In genomic region chr12:4379410-4379809, GRCh38 we compare ENCODE assay signal across 14 cellular contexts. TPM values are rescaled to one million over a fixed set of nuclear protein-coding genes. Genes with fewer than 3 reads are reported as not detected.
DNase-seq lines count a peak whose midpoint lies in the region; ATAC-seq, FAIRE-seq and TF ChIP-seq lines count a peak whose summit lies in the region.
"Had no signal": no experiment of that assay in that cellular context is flagged by ENCODE, and none has a peak within 500 bp of the region (broad histone marks: within the 10 kb centered on the region; RNA-seq: fewer than 3 reads in every experiment).

TSS of gene FGF23 (minus strand) at chr12:4379712. CDS start at chr12:4379582, 130 bp downstream.

- no peak within 1 kb of the TSS for H3K27ac ChIP-seq in GM12878 (ENCODE audit: control insufficient read depth, insufficient read depth)
- H3K27ac ChIP-seq in CD8-positive, alpha-beta memory T cell (ENCODE audit: low read depth, low read length), result no peak within 1 kb of the TSS
- H3K27ac ChIP-seq: psoas muscle had no signal

- H3K79me2 ChIP-seq in GM12878 (ENCODE audit: control insufficient read depth, insufficient read depth, low read length), result no peaks in the 10 kb centered on the region

- no peak within 1 kb of the TSS for H3K4me2 ChIP-seq in GM12878 (ENCODE audit: control insufficient read depth, insufficient read depth)

- H3K4me3 Mint-ChIP-seq in CD8-positive, alpha-beta memory T cell, result no peak within 1 kb of the TSS
- H3K4me3 Mint-ChIP-seq: activated T-cell treated with anti-CD3 and anti-CD28 coated beads, Interleukin-2, amount 50 U/mL, for 4 hours had no signal

- in situ Hi-C loops in GM12878 (cut with MboI), result no loop called here

- H3K27ac Mint-ChIP-seq in CD8-positive, alpha-beta memory T cell, result no peak within 1 kb of the TSS

- no peak within 1 kb of the TSS for H3K4me3 ChIP-seq in GM12878
- H3K4me3 ChIP-seq in CD8-positive, alpha-beta memory T cell (ENCODE audit: low read length), result no peak within 1 kb of the TSS
- H3K4me3 ChIP-seq: psoas muscle had no signal

- peaks cover 4 to 42% of the 10 kb centered on the region in 2 donors for H3K27me3 Mint-ChIP-seq in CD8-positive, alpha-beta memory T cell

- H3K4me1 Mint-ChIP-seq in CD8-positive, alpha-beta memory T cell, result no peaks in the 10 kb centered on the region

- POLR2A ChIA-PET in GM12878 (lab: Charles Lee), result no interaction called here
- POLR2A ChIA-PET in CD8-positive, alpha-beta memory T cell (lab: Charles Lee), result no interaction called here

- TF ChIP-seq EP300 in GM12878 (IDR thresholded peaks at IDR 0.05; ENCODE audit: borderline replicate concordance in 1 of 2, control insufficient read depth in 1 of 2, low read depth in 2 of 2, low read length in 2 of 2), result no peak

- H3K27me3 ChIP-seq in GM12878 (replicated peaks in 1 of 2; ENCODE audit: control insufficient read depth in 2 of 2, insufficient read depth in 2 of 2, low read length in 1 of 2), result peaks cover 0 to 2% of the 10 kb centered on the region in 2 experiments; a peak in 2 of 4 replicates
- peaks cover 11% of the 10 kb centered on the region for H3K27me3 ChIP-seq in CD8-positive, alpha-beta memory T cell (ENCODE audit: insufficient read depth, low read length, poor library complexity, severe bottlenecking)

- no peak for FAIRE-seq in GM12878 (lab: Jason Lieb, UNC)
- FAIRE-seq: GM18507 had no signal

- TF ChIP-seq CTCF in GM12878 (IDR thresholded peaks at IDR 0.05 in 2 of 3, conservative IDR thresholded peaks at IDR 0.05 in 1 of 3; ENCODE audit: control insufficient read depth in 2 of 3, extremely low read depth in 1 of 3, insufficient read depth in 1 of 3, low read depth in 3 of 3, low read length in 3 of 3), result no peak

- no peak within 1 kb of the TSS for H3K9ac ChIP-seq in GM12878 (ENCODE audit: control insufficient read depth, insufficient read depth, low read length)

- no peak within 1 kb of the TSS for H2AFZ ChIP-seq in GM12878 (ENCODE audit: control insufficient read depth, low read depth, low read length)

- CTCF ChIA-PET in GM12878 (lab: Yijun Ruan, JAX), result no interaction called here
- CTCF ChIA-PET in CD8-positive, alpha-beta memory T cell (lab: Charles Lee), result no interaction called here

- RAD21 ChIA-PET in GM12878 (lab: Charles Lee; ENCODE audit: unreplicated experiment), result no interaction called here

- H3K9me3 Mint-ChIP-seq in CD8-positive, alpha-beta memory T cell, result no peaks in the 10 kb centered on the region
- H3K9me3 Mint-ChIP-seq: activated T-cell treated with anti-CD3 and anti-CD28 coated beads, Interleukin-2, amount 50 U/mL, for 4 hours had no signal

- peak; percentile 43 for DNase-seq in AG08396 (ENCODE audit: low spot score)
- peak; percentile 47 for DNase-seq in HT1080 (ENCODE audit: low read depth)
- DNase-seq in GM12878 (ENCODE audit: low read depth, low spot score), result no peak
- peak; percentile 94 for DNase-seq in iPS-NIHi11 (ENCODE audit: low spot score)
- no peak for DNase-seq in GM19240 (ENCODE audit: insufficient read length, low spot score)
- DNase-seq in CD8-positive, alpha-beta memory T cell, result no peak
- DNase-seq in activated gamma-delta T cell treated with Interleukin-2 at 50 U/mL for 16 hours, result no peak
- DNase-seq: activated T-cell treated with anti-CD3 and anti-CD28 coated beads, Interleukin-2, amount 50 U/mL, for 4 hours; kidney glomerular epithelial cell; NCI-H446 treated with DMSO at 0.1 percent for 48 hours; psoas muscle; T1000 had no signal

- no peaks in the 10 kb centered on the region; the same call in 2 of the 3 replicates for H3K9me3 ChIP-seq in GM12878 (replicated peaks; ENCODE audit: control insufficient read depth, insufficient read depth, low read length)
- no peaks in the 10 kb centered on the region for H3K9me3 ChIP-seq in CD8-positive, alpha-beta memory T cell (ENCODE audit: low read length)
- H3K9me3 ChIP-seq: psoas muscle had no signal

- no peaks in the 10 kb centered on the region for H3K4me1 ChIP-seq in GM12878 (ENCODE audit: control insufficient read depth, insufficient read depth, low read length)
- H3K4me1 ChIP-seq in CD8-positive, alpha-beta memory T cell (ENCODE audit: insufficient read depth, low read length), result no peaks in the 10 kb centered on the region
- H3K4me1 ChIP-seq: psoas muscle had no signal

- SMC1A ChIA-PET in GM12878 (lab: Charles Lee; ENCODE audit: uncharacterized antibody, unreplicated experiment), result interaction anchor here (1.3 kb wide), 1 partner anchor 11 kb away, joined by 4 read pairs; no protein-coding TSS in a partner anchor

- H3K36me3 Mint-ChIP-seq in CD8-positive, alpha-beta memory T cell, result no peaks in the 10 kb centered on the region

- TF ChIP-seq RAD21 in GM12878 (IDR thresholded peaks at IDR 0.05; ENCODE audit: insufficient read depth, low read depth, low read length), result no peak

- no TSS peak for BruUV-seq in GM12878 (replicated peaks; lab: Mats Ljungman, UMichigan)

- 55% methylated on average over 7 of the region's 7 CpGs for WGBS in GM12878 (ENCODE audit: insufficient coverage, insufficient replicate concordance, low lambda C conversion rate, missing lambda C conversion rate)

- intact Hi-C loops in GM12878 (cut with micrococcal nuclease; ENCODE audit: unreplicated experiment), result no loop called here

- TF ChIP-seq POLR2A in GM12878 (IDR thresholded peaks at IDR 0.05; ENCODE audit: low read depth, low read length), result no peak

- ATAC-seq in GM12878, result peak; percentile 23; the same call in 1 of the 3 replicates
- no peak for ATAC-seq in GM18907 (IDR thresholded peaks at IDR 0.05; ENCODE audit: unreplicated experiment)
- ATAC-seq: activated T-cell treated with anti-CD3 and anti-CD28 coated beads, Interleukin-2, amount 50 U/mL, for 4 hours; psoas muscle had no signal

- no peaks in the 10 kb centered on the region for H3K36me3 ChIP-seq in GM12878 (ENCODE audit: control insufficient read depth in 2 of 2, insufficient read depth in 2 of 2, low read length in 1 of 2)
- H3K36me3 ChIP-seq in CD8-positive, alpha-beta memory T cell (ENCODE audit: insufficient read depth, low read length), result no peaks in the 10 kb centered on the region

- H4K20me1 ChIP-seq in GM12878 (ENCODE audit: control insufficient read depth, insufficient read depth), result no peaks in the 10 kb centered on the region

TF ChIP-seq in GM12878, 131 proteins besides CTCF, POLR2A, EP300 and RAD21 (continues in another document):
- TF ChIP-seq TBL1XR1 (IDR thresholded peaks at IDR 0.05; ENCODE audit: low read depth, low read length) (no peak), FOXK2 (IDR thresholded peaks at IDR 0.05) (no peak), BHLHE40 (IDR thresholded peaks at IDR 0.05; ENCODE audit: borderline replicate concordance in 1 of 2, low read depth in 2 of 2, low read length in 1 of 2) (no peak), CUX1 (IDR thresholded peaks at IDR 0.05; ENCODE audit: insufficient replicate concordance, low read depth, low read length) (no peak)

RNA-seq across cellular contexts. Expression of gene FGF23, which starts in this region (rescaled TPM):
- total RNA-seq in HT1080 (2014; rRNA removed; shearing (Covaris generic)), result not detected in 2 replicates
- not detected in 2 replicates for polyA plus RNA-seq in HT1080 (2015; cell fraction: cytosol; rRNA removed)
- polyA plus RNA-seq in HT1080 (2015; cell fraction: nucleus; rRNA removed), result not detected in 2 replicates
- not detected in 2 replicates for total RNA-seq in GM12878 (2013; cell fraction: nucleolus; rRNA removed)
- total RNA-seq in GM12878 (2014; rRNA removed) (not detected in 2 replicates), GM12878 (2014; rRNA removed; fragmentation: Illumina TruSeq; extraction: Trizol) (not detected in 2 replicates), GM12878 (2021) (not detected in 2 replicates)
- polyA plus RNA-seq in GM12878 (2011; ENCODE audit: low read depth), result not detected
- polyA plus RNA-seq in GM12878 (2011; rRNA removed) (not detected in 2 replicates), GM12878 (2014; fragmentation: Illumina TruSeq; extraction: Trizol) (not detected in 2 replicates), GM12878 (2014; fragmentation: Nextera tagmentation; extraction: Ambion mirVana) (not detected), GM12878 (2014; rRNA removed) (not detected in 2 replicates), GM12878 (2016; fragmentation: Nextera tagmentation; extraction: Ambion mirVana) (not detected)
- not detected in 2 replicates for polyA plus RNA-seq in GM12878 (2011; cell fraction: cytosol; rRNA removed)
- not detected in 2 replicates for polyA plus RNA-seq in GM12878 (2011; cell fraction: nucleus; rRNA removed)
- polyA plus RNA-seq in GM12878 (2012), result not detected in 2 replicates
- polyA minus RNA-seq in GM12878 (2011; rRNA and poly(A)+ RNA removed), result not detected in 2 replicates
- polyA minus RNA-seq in GM12878 (2011; cell fraction: cytosol; rRNA and poly(A)+ RNA removed), result not detected in 2 replicates
- not detected in 2 replicates for polyA minus RNA-seq in GM12878 (2011; cell fraction: nucleus; rRNA and poly(A)+ RNA removed)
- not detected for total RNA-seq in CD8-positive, alpha-beta memory T cell
- polyA plus RNA-seq in CD8-positive, alpha-beta memory T cell, result not detected
- total RNA-seq: activated T-cell treated with anti-CD3 and anti-CD28 coated beads, Interleukin-2, amount 50 U/mL, for 4 hours; psoas muscle had no signal
- polyA plus RNA-seq: psoas muscle had no signal

Comparison
In these comparisons a context has a peak if more than half of its experiments do, and no peak if none do; other contexts are left out.
1. Peak in DNase-seq in HT1080; RNA of the gene not detected or under 1 TPM.
2. Peak in ATAC-seq in GM12878; RNA of the gene not detected or under 1 TPM.
3. DNase-seq: peak in AG08396 (single experiment) and iPS-NIHi11 (single experiment); none in GM12878 (single experiment), GM19240 (single experiment), CD8-positive, alpha-beta memory T cell (0 of 5) and activated gamma-delta T cell treated with Interleukin-2 at 50 U/mL for 16 hours (single experiment).